25 cellular contexts compared by ENCODE assay signal in genomic region chr1:194013561-194013960, GRCh38.
"Had no signal": no experiment of that assay in that cellular context is flagged by ENCODE, and none has a peak within 500 bp of the region (broad histone marks: within the 10 kb centered on the region; RNA-seq: fewer than 3 reads in every experiment).

No MANE protein-coding gene starts in this region.

- H3K27me3 Mint-ChIP-seq: activated CD4-positive, alpha-beta T cell treated with anti-CD3 and anti-CD28 coated beads for 36 hours; activated naive CD8-positive, alpha-beta T cell; type B pancreatic cell had no signal

- H3K4me1 Mint-ChIP-seq: activated CD4-positive, alpha-beta T cell treated with anti-CD3 and anti-CD28 coated beads for 36 hours; endodermal cell; immature natural killer cell; mesothelial cell of epicardium; natural killer cell; WTC11 had no signal

- H3K4me3 ChIP-seq: adrenal gland, breast epithelium, left ventricle myocardium inferior, prostate gland, spleen, thoracic aorta, vagina had no signal

- H3K36me3 Mint-ChIP-seq: mesothelial cell of epicardium, natural killer cell, type B pancreatic cell had no signal

- H3K9me3 Mint-ChIP-seq: type B pancreatic cell had no signal

- H3K27ac Mint-ChIP-seq: activated CD4-positive, alpha-beta T cell treated with anti-CD3 and anti-CD28 coated beads for 36 hours; activated naive CD8-positive, alpha-beta T cell; activated T-helper 2 cell treated with anti-CD3 and anti-CD28 coated beads, Interferon-gamma antibody, Interleukin-2, Interleukin-4, amounts not matched to agents 10 μg/mL and 5 μg/mL and 100 μg/mL, durations not matched to agents 14 hours and 24 hours and 36 hours; endodermal cell; immature natural killer cell; mesothelial cell of epicardium; natural killer cell; T-helper 2 cell treated with Interferon-gamma antibody and Interleukin-4, amounts not matched to agents 5 μg/mL and 100 μg/mL, for 36 hours; type B pancreatic cell; WTC11 had no signal

- H3K4me3 Mint-ChIP-seq: activated CD4-positive, alpha-beta T cell treated with anti-CD3 and anti-CD28 coated beads for 36 hours; activated naive CD8-positive, alpha-beta T cell; activated T-cell treated with anti-CD3 and anti-CD28 coated beads, Interleukin-2, amount 50 U/mL, for 4 hours; endodermal cell; immature natural killer cell; mesothelial cell of epicardium; natural killer cell; T-helper 2 cell treated with Interferon-gamma antibody and Interleukin-4, amounts not matched to agents 5 μg/mL and 100 μg/mL, for 36 hours; type B pancreatic cell; WTC11 had no signal

- DNase-seq: activated CD4-positive, alpha-beta T cell treated with anti-CD3 and anti-CD28 coated beads for 36 hours; activated CD4-positive, alpha-beta T cell treated with anti-CD3 and anti-CD28 coated beads, Interleukin-2, amount 50 U/mL, for 48 hours; activated CD8-positive, alpha-beta memory T cell treated with anti-CD3 and anti-CD28 coated beads, Interleukin-2, amount 50 U/mL, for 48 hours; activated naive CD4-positive, alpha-beta T cell; activated T-cell treated with anti-CD3 and anti-CD28 coated beads, Interleukin-2, amount 50 U/mL, for 4 hours; adrenal gland; cerebellar nuclear complex; cortex of kidney; endodermal cell; immature natural killer cell; left ventricle myocardium inferior; natural killer cell; spleen; stimulated activated CD4-positive, alpha-beta T cell treated with anti-CD3 and anti-CD28 coated beads, Interleukin-4, amount 100 ng/mL, for 1 hour; stimulated activated naive CD4-positive, alpha-beta T cell had no signal
